In the genomic region with DNA sequence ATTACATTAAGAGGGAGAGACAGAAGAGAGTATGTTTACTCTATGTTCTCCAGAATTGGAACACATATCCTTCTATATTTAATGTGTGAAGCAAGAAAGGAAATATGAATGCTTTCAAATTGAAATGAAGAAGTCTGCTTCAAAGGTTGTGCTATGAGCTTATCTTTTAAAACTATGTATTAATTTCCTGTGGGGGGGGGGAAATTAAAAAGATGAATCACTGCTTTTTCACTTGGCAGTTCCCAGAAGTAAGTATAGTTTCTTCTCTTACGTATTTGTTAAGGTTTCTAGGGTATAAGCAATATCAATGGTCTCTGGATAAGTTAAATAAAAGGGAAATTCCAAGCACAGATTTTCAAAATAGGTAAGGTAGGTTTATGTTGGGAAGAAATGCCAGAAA, we compare ENCODE assay signal across 22 cellular contexts. TPM values are rescaled to one million over a fixed set of nuclear protein-coding genes. Genes with fewer than 3 reads are reported as not detected.
DNase-seq lines count a peak whose midpoint lies in the region; ATAC-seq lines count a peak whose summit lies in the region.
"Had no signal": no experiment of that assay in that cellular context is flagged by ENCODE, and none has a peak within 500 bp of the region (broad histone marks: within the 10 kb centered on the region; RNA-seq: fewer than 3 reads in every experiment).

No MANE protein-coding gene starts in this region.

- no peaks in the 10 kb centered on the region for H3K9me3 ChIP-seq in CD4-positive, alpha-beta memory T cell (ENCODE audit: control insufficient read depth in 1 of 2, low read length in 2 of 2)
- H3K9me3 ChIP-seq: gastroesophageal sphincter, neutrophil, SJSA1, spleen, thoracic aorta had no signal

- peaks cover 32% of the 10 kb centered on the region for H3K36me3 ChIP-seq in ACC112 (ENCODE audit: insufficient read depth, low read length)
- peaks cover 40% of the 10 kb centered on the region for H3K36me3 ChIP-seq in CD4-positive, alpha-beta memory T cell (ENCODE audit: insufficient read depth, low read length)

- intact Hi-C loops in CD4-positive, alpha-beta memory T cell (cut with micrococcal nuclease) = no loop called here
- intact Hi-C loops in dendritic cell treated with granulocyte-macrophage colony-stimulating factor and Interleukin-4, amounts not matched to agents 40 ng/mL and 50 ng/mL, for 4 days (cut with micrococcal nuclease) = no loop called here

- peaks cover 25% of the 10 kb centered on the region for H3K4me1 ChIP-seq in ACC112 (ENCODE audit: control insufficient read depth, insufficient read depth, low read length, unreplicated experiment)
- H3K4me1 ChIP-seq in CD4-positive, alpha-beta memory T cell (ENCODE audit: insufficient read depth, low read length) = peaks cover 17% of the 10 kb centered on the region
- H3K4me1 ChIP-seq: SJSA1 had no signal

- no peaks in the 10 kb centered on the region for H3K27me3 ChIP-seq in ACC112 (ENCODE audit: insufficient read depth, low read length)
- H3K27me3 ChIP-seq in CD4-positive, alpha-beta memory T cell (ENCODE audit: insufficient read depth, low read length) = no peaks in the 10 kb centered on the region
- H3K27me3 ChIP-seq: gastroesophageal sphincter, neutrophil, SJSA1, spleen had no signal

- POLR2A ChIA-PET in CD4-positive, alpha-beta memory T cell (lab: Charles Lee; ENCODE audit: partially characterized antibody) = no interaction called here

- peaks cover 22% of the 10 kb centered on the region for H3K79me2 ChIP-seq in ACC112 (ENCODE audit: control insufficient read depth, insufficient read depth, low read length, unreplicated experiment)

- H3K36me3 Mint-ChIP-seq in CD4-positive, alpha-beta memory T cell = peaks cover 27 to 55% of the 10 kb centered on the region in 2 donors
- peaks cover 73% of the 10 kb centered on the region for H3K36me3 Mint-ChIP-seq in dendritic cell treated with granulocyte-macrophage colony-stimulating factor and Interleukin-4, amounts not matched to agents 40 ng/mL and 50 ng/mL, for 4 days (ENCODE audit: low read depth)

- peak overlapping the region; percentile 54 for H3K27ac ChIP-seq in ACC112 (ENCODE audit: low read depth, low read length)
- no peak overlapping the region for H3K27ac ChIP-seq in CD4-positive, alpha-beta memory T cell (ENCODE audit: low read depth, low read length)
- H3K27ac ChIP-seq: gastroesophageal sphincter, neutrophil, SJSA1, thoracic aorta had no signal

- H3K27ac Mint-ChIP-seq in CD4-positive, alpha-beta memory T cell = peak overlapping the region; percentile 37 to 79 (median 68)
- H3K27ac Mint-ChIP-seq in dendritic cell treated with granulocyte-macrophage colony-stimulating factor and Interleukin-4, amounts not matched to agents 40 ng/mL and 50 ng/mL, for 4 days = peak overlapping the region; percentile 25

- peaks cover 17 to 33% (median 23%) of the 10 kb centered on the region in 4 donors for H3K4me1 Mint-ChIP-seq in CD4-positive, alpha-beta memory T cell
- peaks cover 19% of the 10 kb centered on the region for H3K4me1 Mint-ChIP-seq in dendritic cell treated with granulocyte-macrophage colony-stimulating factor and Interleukin-4, amounts not matched to agents 40 ng/mL and 50 ng/mL, for 4 days (ENCODE audit: low read depth)
- H3K4me1 Mint-ChIP-seq: H9 had no signal

- H3K9me3 Mint-ChIP-seq in CD4-positive, alpha-beta memory T cell = no peaks in the 10 kb centered on the region
- no peaks in the 10 kb centered on the region for H3K9me3 Mint-ChIP-seq in dendritic cell treated with granulocyte-macrophage colony-stimulating factor and Interleukin-4, amounts not matched to agents 40 ng/mL and 50 ng/mL, for 4 days
- H3K9me3 Mint-ChIP-seq: brain, H9 had no signal

- H3K4me3 ChIP-seq in ACC112 (ENCODE audit: low read depth, low read length) = no peak overlapping the region
- no peak overlapping the region for H3K4me3 ChIP-seq in CD4-positive, alpha-beta memory T cell (ENCODE audit: low read length in 2 of 2)
- H3K4me3 ChIP-seq: gastroesophageal sphincter, SJSA1, spleen, thoracic aorta had no signal

- no peaks in the 10 kb centered on the region for H3K27me3 Mint-ChIP-seq in CD4-positive, alpha-beta memory T cell
- H3K27me3 Mint-ChIP-seq in dendritic cell treated with granulocyte-macrophage colony-stimulating factor and Interleukin-4, amounts not matched to agents 40 ng/mL and 50 ng/mL, for 4 days = no peaks in the 10 kb centered on the region
- H3K27me3 Mint-ChIP-seq: brain had no signal

- H3K4me3 Mint-ChIP-seq in CD4-positive, alpha-beta memory T cell = no peak overlapping the region
- no peak overlapping the region for H3K4me3 Mint-ChIP-seq in dendritic cell treated with granulocyte-macrophage colony-stimulating factor and Interleukin-4, amounts not matched to agents 40 ng/mL and 50 ng/mL, for 4 days
- H3K4me3 Mint-ChIP-seq: brain, H9 had no signal

- no peak for ATAC-seq in GM19395 (IDR thresholded peaks at IDR 0.05; ENCODE audit: unreplicated experiment)
- ATAC-seq: gastroesophageal sphincter had no signal

- no peak overlapping the region for H2AFZ ChIP-seq in ACC112 (ENCODE audit: low read length, unreplicated experiment)

- DNase-seq in CD4-positive, alpha-beta memory T cell = no peak
- DNase-seq in NOMO-1 treated with DMSO at 0.1 percent for 48 hours (lab: John Stamatoyannopoulos, UW; ENCODE audit: unreplicated experiment) = no peak
- no peak for DNase-seq in mesenteric fat pad (ENCODE audit: low spot score)
- DNase-seq: activated CD8-positive, alpha-beta memory T cell treated with anti-CD3 and anti-CD28 coated beads, Interleukin-2, amount 50 U/mL, for 4 hours; activated naive CD4-positive, alpha-beta T cell treated with anti-CD3 and anti-CD28 coated beads, Interleukin-2, amount 50 U/mL, for 16 hours; H9; midbrain; MM.1S; NCI-H1694 treated with DMSO at 0.1 percent for 48 hours; NCI-H226; spleen; T-helper 9 cell had no signal

- CTCF ChIA-PET in CD4-positive, alpha-beta memory T cell (lab: Charles Lee; ENCODE audit: partially characterized antibody) = no interaction called here

RNA-seq across cellular contexts. Expression of gene TERF2, which starts 7.0 kb away (rescaled TPM):
- 10 to 100 TPM; 55.2 to 57.3 TPM for total RNA-seq in CD4-positive, alpha-beta memory T cell
- polyA plus RNA-seq in CD4-positive, alpha-beta memory T cell = 10 to 100 TPM; 19.2 to 30.1 TPM
- 30.6 TPM for total RNA-seq in mesenteric fat pad

RNA-seq across cellular contexts. Expression of gene TMED6, which starts 27.2 kb away (rescaled TPM):
- 1 to 10 TPM; 2.5 to 5.4 TPM for total RNA-seq in CD4-positive, alpha-beta memory T cell
- polyA plus RNA-seq in CD4-positive, alpha-beta memory T cell = under 1 TPM in 1 of 2 donors, not detected in 1; 0.30 TPM
- 1.2 TPM for total RNA-seq in mesenteric fat pad
- total RNA-seq: dermis microvascular lymphatic vessel endothelial cell, epithelial cell of proximal tubule had no signal

RNA-seq across cellular contexts. Expression of gene NIP7, which starts 39.2 kb away (rescaled TPM):
- 10 to 100 TPM; 30.9 to 31.9 TPM for total RNA-seq in CD4-positive, alpha-beta memory T cell
- polyA plus RNA-seq in CD4-positive, alpha-beta memory T cell = 10 to 100 TPM; 23.4 to 24.4 TPM
- 32.8 TPM for total RNA-seq in mesenteric fat pad

RNA-seq across cellular contexts. Expression of gene COG8, which starts 39.4 kb away (rescaled TPM):
- total RNA-seq in CD4-positive, alpha-beta memory T cell = 10 to 100 TPM; 66.0 to 66.1 TPM
- 10 to 100 TPM; 31.3 to 34.1 TPM for polyA plus RNA-seq in CD4-positive, alpha-beta memory T cell
- total RNA-seq in mesenteric fat pad = 25.0 TPM

RNA-seq across cellular contexts. Expression of gene CYB5B, which starts 45.7 kb away (rescaled TPM):
- total RNA-seq in CD4-positive, alpha-beta memory T cell = 10 to 100 TPM; 59.2 to 64.4 TPM
- polyA plus RNA-seq in CD4-positive, alpha-beta memory T cell = 100 to 1,000 TPM; 115 to 141 TPM
- 62.5 TPM for total RNA-seq in mesenteric fat pad
